ENCODE assay signal across 9 cellular contexts in genomic region chr3:61847784-61848462, GRCh38.
DNase-seq lines count a peak whose midpoint lies in the region; TF ChIP-seq lines count a peak whose summit lies in the region.
"Had no signal": no experiment of that assay in that cellular context is flagged by ENCODE, and none has a peak within 500 bp of the region (broad histone marks: within the 10 kb centered on the region; RNA-seq: fewer than 3 reads in every experiment).

No MANE protein-coding gene starts in this region.

- H3K36me3 ChIP-seq in adipocyte (ENCODE audit: control insufficient read depth, insufficient read depth, low read length, severe bottlenecking) (no peaks in the 10 kb centered on the region), mucosa of rectum (ENCODE audit: control insufficient read depth in 2 of 2, insufficient read depth in 2 of 2, low read length in 2 of 2) (no peaks in the 10 kb centered on the region), uterus (no peaks in the 10 kb centered on the region)

- H3K27me3 ChIP-seq in adipocyte (replicated peaks; ENCODE audit: control insufficient read depth, insufficient read depth, low read length) = no peaks in the 10 kb centered on the region
- no peaks in the 10 kb centered on the region for H3K27me3 ChIP-seq in mucosa of rectum (ENCODE audit: control insufficient read depth in 2 of 2, insufficient read depth in 2 of 2, low read length in 2 of 2)
- H3K27me3 ChIP-seq in uterus = no peaks in the 10 kb centered on the region

- peak overlapping the region; percentile 73 for H3K4me3 ChIP-seq in adipocyte (ENCODE audit: low read length)
- no peak overlapping the region for H3K4me3 ChIP-seq in fibroblast of villous mesenchyme (ENCODE audit: low read depth, low read length)
- peak overlapping the region; percentile 29 to 58 for H3K4me3 ChIP-seq in mucosa of rectum (ENCODE audit: low read length in 2 of 2)
- no peak overlapping the region for H3K4me3 ChIP-seq in uterus

- TF ChIP-seq POLR2A in uterus (IDR thresholded peaks at IDR 0.05) = no peak

- H3K9ac ChIP-seq in adipocyte (ENCODE audit: low read length) (peak overlapping the region; percentile 85), mucosa of rectum (ENCODE audit: low read depth in 1 of 2, low read length in 2 of 2) (peak overlapping the region in 1 of 2 donors; percentile 35)

- H3K4me1 ChIP-seq in adipocyte (ENCODE audit: control insufficient read depth, insufficient read depth, low read length) = peaks cover 30% of the 10 kb centered on the region
- H3K4me1 ChIP-seq in mucosa of rectum (ENCODE audit: control insufficient read depth in 2 of 2, insufficient read depth in 2 of 2, low read length in 2 of 2) = peaks cover 22 to 28% of the 10 kb centered on the region in 2 donors
- H3K4me1 ChIP-seq in uterus = peaks cover 0 to 4% of the 10 kb centered on the region in 2 donors

- TF ChIP-seq CTCF in fibroblast of villous mesenchyme (IDR thresholded peaks at IDR 0.05; ENCODE audit: insufficient read depth, low read depth, low read length) (no peak), uterus (IDR thresholded peaks at IDR 0.05) (no peak)

- peak overlapping the region; percentile 74 to 76 for H3K27ac ChIP-seq in mucosa of rectum (ENCODE audit: low read depth in 2 of 2, low read length in 2 of 2)
- H3K27ac ChIP-seq in uterus = peak overlapping the region; percentile 51 to 70

- H3K9me3 ChIP-seq in adipocyte (ENCODE audit: control insufficient read depth, low read length) (no peaks in the 10 kb centered on the region), mucosa of rectum (ENCODE audit: control insufficient read depth in 2 of 2, low read length in 2 of 2) (no peaks in the 10 kb centered on the region), uterus (no peaks in the 10 kb centered on the region)

- intact Hi-C loops in uterus (cut with DNase I; ENCODE audit: low total_unique reads) = no loop called here

- DNase-seq in adipocyte (ENCODE audit: low read depth) = peak; percentile 22
- DNase-seq in fibroblast of villous mesenchyme (ENCODE audit: low read depth) = peak; percentile 9
- peak; percentile 47 to 57 for DNase-seq in uterus
- no peak for DNase-seq in DMS53 treated with DMSO at 0.1 percent for 48 hours (lab: John Stamatoyannopoulos, UW; ENCODE audit: unreplicated experiment)
- no peak for DNase-seq in NCI-H187 (lab: John Stamatoyannopoulos, UW)
- no peak for DNase-seq in NCI-H524 (lab: John Stamatoyannopoulos, UW)
- DNase-seq: activated CD4-positive, CD25-positive, alpha-beta regulatory T cell; amniotic stem cell had no signal

Comparison
In these comparisons a context has a peak if more than half of its experiments do, and no peak if none do; other contexts are left out.
1. DNase-seq: peak in adipocyte (single experiment), fibroblast of villous mesenchyme (single experiment) and uterus (2 of 2); none in DMS53 treated with DMSO at 0.1 percent for 48 hours (single experiment), NCI-H187 (0 of 2) and NCI-H524 (0 of 2).
2. H3K4me3 ChIP-seq: peak in adipocyte (single experiment) and mucosa of rectum (2 of 2); none in fibroblast of villous mesenchyme (single experiment) and uterus (0 of 2).